In genomic region chr17:1792495-1793446, GRCh38 we compare ENCODE assay signal across 19 cellular contexts. TPM values are rescaled to one million over a fixed set of nuclear protein-coding genes. Genes with fewer than 3 reads are reported as not detected.
DNase-seq lines count a peak whose midpoint lies in the region; ATAC-seq and TF ChIP-seq lines count a peak whose summit lies in the region.
"Had no signal": no experiment of that assay in that cellular context is flagged by ENCODE, and none has a peak within 500 bp of the region (broad histone marks: within the 10 kb centered on the region; RNA-seq: fewer than 3 reads in every experiment).

No MANE protein-coding gene starts in this region.

- H3K36me3 Mint-ChIP-seq in stimulated activated naive B cell treated with anti-CD40 and anti-IgM and Interleukin-4, amounts not matched to agents 10 μg/mL and 1 μg/mL and 100 μg/mL, for 72 hours, result peaks cover 4 to 13% of the 10 kb centered on the region in 2 donors
- H3K36me3 Mint-ChIP-seq in activated naive CD8-positive, alpha-beta T cell treated with anti-CD3 and anti-CD28 coated beads, Interleukin-2, amount 50 U/mL, for 24 hours (ENCODE audit: low read depth), result peaks cover 12% of the 10 kb centered on the region
- H3K36me3 Mint-ChIP-seq: activated naive CD8-positive, alpha-beta T cell; natural killer cell treated with Interleukin-12 subunit alpha and Interleukin-12 subunit beta and Interleukin-15 and Interleukin-18, amount 100 ng/mL, for 72 hours had no signal

- H3K9ac ChIP-seq in SK-N-SH, result no peak overlapping the region
- H3K9ac ChIP-seq: KMS-11 had no signal

- H3K4me3 ChIP-seq in cardiac muscle cell (no peak overlapping the region), SK-N-SH (ENCODE audit: low read depth in 2 of 2, low read length in 1 of 2) (no peak overlapping the region), right cardiac atrium (ENCODE audit: low read length) (no peak overlapping the region), tibial nerve (no peak overlapping the region)
- H3K4me3 ChIP-seq: prostate gland, stomach had no signal

- no peak overlapping the region for H3K4me3 Mint-ChIP-seq in stimulated activated naive B cell treated with anti-CD40 and anti-IgM and Interleukin-4, amounts not matched to agents 10 μg/mL and 1 μg/mL and 100 μg/mL, for 72 hours
- no peak overlapping the region for H3K4me3 Mint-ChIP-seq in activated naive CD8-positive, alpha-beta T cell treated with anti-CD3 and anti-CD28 coated beads, Interleukin-2, amount 50 U/mL, for 24 hours
- H3K4me3 Mint-ChIP-seq: activated naive CD8-positive, alpha-beta T cell; natural killer cell treated with Interleukin-12 subunit alpha and Interleukin-12 subunit beta and Interleukin-15 and Interleukin-18, amount 100 ng/mL, for 72 hours; T-helper 2 cell treated with Interferon-gamma antibody and Interleukin-4, amounts not matched to agents 5 μg/mL and 100 μg/mL, for 36 hours had no signal

- no peaks in the 10 kb centered on the region for H3K9me2 ChIP-seq in SK-N-SH

- WGBS in SK-N-SH (ENCODE audit: low lambda C conversion rate), result 73% methylated on average over 23 of the region's 23 CpGs
- 80% methylated on average over 23 of the region's 23 CpGs for WGBS in right cardiac atrium
- WGBS in tibial nerve, 2 donors, result 80 to 82% methylated on average over 23 of the region's 23 CpGs

- no peak for DNase-seq in cardiac muscle cell (ENCODE audit: low read depth in 1 of 2, low spot score in 1 of 2)
- DNase-seq in Right ventricle myocardium inferior (ENCODE audit: missing footprints), result no peak
- DNase-seq in SK-N-SH, result peak; percentile 77
- DNase-seq in right cardiac atrium, result peak in 1 of 3 donors; percentile 22
- DNase-seq in stimulated activated naive B cell treated with anti-CD40 and anti-IgM and Interleukin-4, amounts not matched to agents 10 μg/mL and 1 μg/mL and 100 μg/mL, for 72 hours, result no peak
- DNase-seq in activated naive CD8-positive, alpha-beta T cell treated with anti-CD3 and anti-CD28 coated beads, Interleukin-2, amount 50 U/mL, for 24 hours, result no peak
- DNase-seq in NCI-H2081 (lab: John Stamatoyannopoulos, UW), result no peak
- DNase-seq in tibial nerve (ENCODE audit: low spot score in 2 of 2), result no peak
- DNase-seq: activated CD4-positive, alpha-beta T cell treated with anti-CD3 and anti-CD28 coated beads for 4 hours; activated T-cell treated with anti-CD3 and anti-CD28 coated beads, Interleukin-2, amount 50 U/mL, for 1 hour; cerebellar nuclear complex; NK-92 treated with Interleukin-12 subunit alpha and Interleukin-12 subunit beta, amount 100 ng/mL, for 24 hours; stomach had no signal

- no peak for TF ChIP-seq POLR2A in tibial nerve (IDR thresholded peaks at IDR 0.05)

- H3K27ac ChIP-seq in cardiac muscle cell (peak overlapping the region; percentile 62), SK-N-SH (ENCODE audit: low read depth in 2 of 2, low read length in 1 of 2) (peak overlapping the region in 1 of 2 experiments; percentile 77; a peak in 3 of 4 replicates), right cardiac atrium (ENCODE audit: low read length) (peak overlapping the region; percentile 36), tibial nerve (no peak overlapping the region)
- H3K27ac ChIP-seq: KMS-11, stomach had no signal

- TF ChIP-seq CTCF in cardiac muscle cell (IDR thresholded peaks at IDR 0.05; ENCODE audit: low read depth, low read length), result no peak
- no peak for TF ChIP-seq CTCF in SK-N-SH (IDR thresholded peaks at IDR 0.05)
- TF ChIP-seq CTCF in tibial nerve (IDR thresholded peaks at IDR 0.05), result no peak

- TF ChIP-seq EP300 in SK-N-SH (IDR thresholded peaks at IDR 0.05; ENCODE audit: borderline replicate concordance in 1 of 2, low read depth in 1 of 2, low read length in 1 of 2) (peak in 1 of 2 experiments; percentile 65; a peak in 1 of 4 replicates), tibial nerve (IDR thresholded peaks at IDR 0.05) (no peak)

- no peaks in the 10 kb centered on the region for H4K20me1 ChIP-seq in SK-N-SH (ENCODE audit: insufficient read depth)

- ATAC-seq in Right ventricle myocardium inferior (no peak), right cardiac atrium (no peak)
- ATAC-seq in stimulated activated naive B cell treated with anti-CD40 and anti-IgM and Interleukin-4, amounts not matched to agents 10 μg/mL and 1 μg/mL and 100 μg/mL, for 72 hours (replicated peaks), result no peak
- ATAC-seq in activated naive CD8-positive, alpha-beta T cell treated with anti-CD3 and anti-CD28 coated beads, Interleukin-2, amount 50 U/mL, for 24 hours, result no peak
- ATAC-seq: natural killer cell treated with Interleukin-12 subunit alpha and Interleukin-12 subunit beta and Interleukin-15 and Interleukin-18, amount 100 ng/mL, for 72 hours had no signal

- no peak overlapping the region for H2AFZ ChIP-seq in SK-N-SH (ENCODE audit: low read depth)

- H3K4me1 Mint-ChIP-seq in stimulated activated naive B cell treated with anti-CD40 and anti-IgM and Interleukin-4, amounts not matched to agents 10 μg/mL and 1 μg/mL and 100 μg/mL, for 72 hours, result peaks cover 7% of the 10 kb centered on the region in 2 donors
- peaks cover 2% of the 10 kb centered on the region for H3K4me1 Mint-ChIP-seq in activated naive CD8-positive, alpha-beta T cell treated with anti-CD3 and anti-CD28 coated beads, Interleukin-2, amount 50 U/mL, for 24 hours

- H3K36me3 ChIP-seq in cardiac muscle cell, result no peaks in the 10 kb centered on the region
- peaks cover 0 to 5% of the 10 kb centered on the region in 2 experiments for H3K36me3 ChIP-seq in SK-N-SH (replicated peaks in 1 of 2; ENCODE audit: control insufficient read depth in 1 of 2, insufficient read depth in 2 of 2, low read length in 1 of 2)
- no peaks in the 10 kb centered on the region for H3K36me3 ChIP-seq in tibial nerve
- H3K36me3 ChIP-seq: prostate gland had no signal

- 0 out of 2 replicates have a peak, but pooled peaks have one; percentile 6 for TF ChIP-seq RAD21 in SK-N-SH (IDR thresholded peaks at IDR 0.05; ENCODE audit: low read length)

- intact Hi-C loops in Right ventricle myocardium inferior (cut with DNase I) (no loop called here), right cardiac atrium (cut with DNase I) (loop anchor here in 1 of 4 donors (10.0 kb wide), 1 partner anchor 92 kb away; no protein-coding TSS in a partner anchor)

- CTCF ChIA-PET in SK-N-SH (lab: Yijun Ruan, JAX), result interaction anchor here (1.7 to 5.5 kb wide), 2 partner anchors 9 to 72 kb away, joined by 9 to 25 read pairs; no protein-coding TSS in a partner anchor

- H3K79me2 ChIP-seq in SK-N-SH (ENCODE audit: insufficient read depth), result peaks cover 30% of the 10 kb centered on the region; the same call in 1 of the 2 replicates

- H3K9me3 ChIP-seq in cardiac muscle cell (ENCODE audit: low read depth) (no peaks in the 10 kb centered on the region), SK-N-SH (no peaks in the 10 kb centered on the region), right cardiac atrium (ENCODE audit: control insufficient read depth, low read length) (no peaks in the 10 kb centered on the region), tibial nerve (no peaks in the 10 kb centered on the region)
- H3K9me3 ChIP-seq: prostate gland, stomach had no signal

- no peaks in the 10 kb centered on the region for H3K9me3 Mint-ChIP-seq in stimulated activated naive B cell treated with anti-CD40 and anti-IgM and Interleukin-4, amounts not matched to agents 10 μg/mL and 1 μg/mL and 100 μg/mL, for 72 hours
- H3K9me3 Mint-ChIP-seq in activated naive CD8-positive, alpha-beta T cell treated with anti-CD3 and anti-CD28 coated beads, Interleukin-2, amount 50 U/mL, for 24 hours, result no peaks in the 10 kb centered on the region
- H3K9me3 Mint-ChIP-seq: natural killer cell treated with Interleukin-12 subunit alpha and Interleukin-12 subunit beta and Interleukin-15 and Interleukin-18, amount 100 ng/mL, for 72 hours; T-helper 2 cell treated with Interferon-gamma antibody and Interleukin-4, amounts not matched to agents 5 μg/mL and 100 μg/mL, for 36 hours had no signal

- H3K27me3 ChIP-seq in cardiac muscle cell (no peaks in the 10 kb centered on the region), SK-N-SH (ENCODE audit: insufficient read depth) (no peaks in the 10 kb centered on the region), right cardiac atrium (ENCODE audit: control insufficient read depth, insufficient read depth) (no peaks in the 10 kb centered on the region), tibial nerve (no peaks in the 10 kb centered on the region)
- H3K27me3 ChIP-seq: stomach had no signal

- no peaks in the 10 kb centered on the region for H3K27me3 Mint-ChIP-seq in stimulated activated naive B cell treated with anti-CD40 and anti-IgM and Interleukin-4, amounts not matched to agents 10 μg/mL and 1 μg/mL and 100 μg/mL, for 72 hours
- H3K27me3 Mint-ChIP-seq in activated naive CD8-positive, alpha-beta T cell treated with anti-CD3 and anti-CD28 coated beads, Interleukin-2, amount 50 U/mL, for 24 hours, result no peaks in the 10 kb centered on the region
- H3K27me3 Mint-ChIP-seq: activated naive CD8-positive, alpha-beta T cell; natural killer cell treated with Interleukin-12 subunit alpha and Interleukin-12 subunit beta and Interleukin-15 and Interleukin-18, amount 100 ng/mL, for 72 hours had no signal

- peak overlapping the region; percentile 20 for H3K27ac Mint-ChIP-seq in stimulated activated naive B cell treated with anti-CD40 and anti-IgM and Interleukin-4, amounts not matched to agents 10 μg/mL and 1 μg/mL and 100 μg/mL, for 72 hours
- no peak overlapping the region for H3K27ac Mint-ChIP-seq in activated naive CD8-positive, alpha-beta T cell treated with anti-CD3 and anti-CD28 coated beads, Interleukin-2, amount 50 U/mL, for 24 hours
- H3K27ac Mint-ChIP-seq: activated naive CD8-positive, alpha-beta T cell; natural killer cell treated with Interleukin-12 subunit alpha and Interleukin-12 subunit beta and Interleukin-15 and Interleukin-18, amount 100 ng/mL, for 72 hours; T-helper 2 cell treated with Interferon-gamma antibody and Interleukin-4, amounts not matched to agents 5 μg/mL and 100 μg/mL, for 36 hours had no signal

- H3K4me1 ChIP-seq in cardiac muscle cell (ENCODE audit: low read depth) (peaks cover 19% of the 10 kb centered on the region), SK-N-SH (ENCODE audit: control insufficient read depth in 1 of 2, insufficient read depth in 2 of 2, low read depth in 1 of 2, low read length in 1 of 2) (peaks cover 11 to 19% of the 10 kb centered on the region in 2 experiments; a peak in 3 of 4 replicates), right cardiac atrium (ENCODE audit: control insufficient read depth, insufficient read depth, low read length) (no peaks in the 10 kb centered on the region), tibial nerve (peaks cover 0 to 15% (median 0%) of the 10 kb centered on the region in 4 donors)
- H3K4me1 ChIP-seq: prostate gland had no signal

- no peak overlapping the region for H3K4me2 ChIP-seq in SK-N-SH
- H3K4me2 ChIP-seq: KMS-11 had no signal

- H3F3A ChIP-seq in SK-N-SH (replicated peaks; ENCODE audit: insufficient read depth), result peaks cover 19% of the 10 kb centered on the region

- POLR2A ChIA-PET in SK-N-SH (lab: Yijun Ruan, JAX), result interaction anchor here (0.6 to 1.6 kb wide), 2 partner anchors 37 to 76 kb away, joined by 4 read pairs; no protein-coding TSS in a partner anchor

RNA-seq across cellular contexts. Expression of gene SERPINF1, which starts 30.9 kb away (rescaled TPM):
- total RNA-seq in cardiac muscle cell (102 and 134 TPM in 2 replicates), Right ventricle myocardium inferior (198 TPM), right cardiac atrium (100 to 1,000 TPM; 160 to 288 (median 264) TPM), tibial nerve (1,000 to 10,000 TPM in 1 of 4 donors, 100 to 1,000 TPM in 3; 720 to 2,221 (median 908) TPM)
- polyA plus RNA-seq in cardiac muscle cell (73.1 and 109 TPM in 2 replicates), SK-N-SH (2012; rRNA removed) (380 and 392 TPM in 2 replicates), right cardiac atrium (215 TPM)
- polyA plus RNA-seq in SK-N-SH (2012; cell fraction: cytosol; rRNA removed), result 248 and 316 TPM in 2 replicates
- 275 and 299 TPM in 2 replicates for polyA plus RNA-seq in SK-N-SH (2012; cell fraction: nucleus; rRNA removed)
- total RNA-seq: natural killer cell treated with Interleukin-12 subunit alpha and Interleukin-12 subunit beta and Interleukin-15 and Interleukin-18, amount 100 ng/mL, for 72 hours had no signal

RNA-seq across cellular contexts. Expression of gene SMYD4, which starts 36.9 kb away (rescaled TPM):
- 7.7 and 19.2 TPM in 2 replicates for total RNA-seq in cardiac muscle cell
- polyA plus RNA-seq in cardiac muscle cell, result 14.4 and 24.2 TPM in 2 replicates
- 9.9 TPM for total RNA-seq in Right ventricle myocardium inferior
- polyA plus RNA-seq in SK-N-SH (2012; rRNA removed), result 4.9 and 6.1 TPM in 2 replicates
- 3.0 and 3.9 TPM in 2 replicates for polyA plus RNA-seq in SK-N-SH (2012; cell fraction: cytosol; rRNA removed)
- polyA plus RNA-seq in SK-N-SH (2012; cell fraction: nucleus; rRNA removed), result 8.2 and 13.4 TPM in 2 replicates
- total RNA-seq in right cardiac atrium, result 10 to 100 TPM; 10.3 to 14.6 (median 11.4) TPM
- 6.5 TPM for polyA plus RNA-seq in right cardiac atrium
- 10 to 100 TPM; 15.1 to 19.9 (median 17.5) TPM for total RNA-seq in tibial nerve

RNA-seq across cellular contexts. Expression of gene RPA1, which starts 37.0 kb away (rescaled TPM):
- 42.5 and 50.0 TPM in 2 replicates for total RNA-seq in cardiac muscle cell
- polyA plus RNA-seq in cardiac muscle cell, result 78.9 and 102 TPM in 2 replicates
- total RNA-seq in Right ventricle myocardium inferior, result 56.3 TPM
- 47.2 and 53.7 TPM in 2 replicates for polyA plus RNA-seq in SK-N-SH (2012; rRNA removed)
- 48.7 and 51.8 TPM in 2 replicates for polyA plus RNA-seq in SK-N-SH (2012; cell fraction: cytosol; rRNA removed)
- polyA plus RNA-seq in SK-N-SH (2012; cell fraction: nucleus; rRNA removed), result 54.9 and 57.1 TPM in 2 replicates
- total RNA-seq in right cardiac atrium, result 100 to 1,000 TPM in 1 of 4 donors, 10 to 100 TPM in 3; 68.1 to 103 (median 81.6) TPM
- 28.0 TPM for polyA plus RNA-seq in right cardiac atrium
- total RNA-seq in tibial nerve, result 10 to 100 TPM; 18.0 to 31.0 (median 26.7) TPM

RNA-seq across cellular contexts. Expression of gene SERPINF2, which starts 50.1 kb away (rescaled TPM):
- total RNA-seq in cardiac muscle cell (2.2 TPM in 1 of 2 replicates, not detected in the other), Right ventricle myocardium inferior (0.73 TPM), right cardiac atrium (1 to 10 TPM in 3 of 4 donors, under 1 TPM in 1; 0.45 to 2.1 (median 1.2) TPM), tibial nerve (10 to 100 TPM in 2 of 4 donors, 1 to 10 TPM in 2; 6.1 to 21.3 (median 11.4) TPM)
- polyA plus RNA-seq in cardiac muscle cell (not detected in 2 replicates), SK-N-SH (2012; rRNA removed) (0.16 and 0.26 TPM in 2 replicates), right cardiac atrium (1.1 TPM)
- 0.05 and 0.18 TPM in 2 replicates for polyA plus RNA-seq in SK-N-SH (2012; cell fraction: cytosol; rRNA removed)
- 1.0 and 1.5 TPM in 2 replicates for polyA plus RNA-seq in SK-N-SH (2012; cell fraction: nucleus; rRNA removed)
- total RNA-seq: frontal cortex had no signal

Comparison
In these comparisons a context has a peak if more than half of its experiments do, and no peak if none do; other contexts are left out.
1. H3K27ac ChIP-seq: peak in cardiac muscle cell (single experiment) and right cardiac atrium (single experiment); none in tibial nerve (0 of 4).